In the genomic region with DNA sequence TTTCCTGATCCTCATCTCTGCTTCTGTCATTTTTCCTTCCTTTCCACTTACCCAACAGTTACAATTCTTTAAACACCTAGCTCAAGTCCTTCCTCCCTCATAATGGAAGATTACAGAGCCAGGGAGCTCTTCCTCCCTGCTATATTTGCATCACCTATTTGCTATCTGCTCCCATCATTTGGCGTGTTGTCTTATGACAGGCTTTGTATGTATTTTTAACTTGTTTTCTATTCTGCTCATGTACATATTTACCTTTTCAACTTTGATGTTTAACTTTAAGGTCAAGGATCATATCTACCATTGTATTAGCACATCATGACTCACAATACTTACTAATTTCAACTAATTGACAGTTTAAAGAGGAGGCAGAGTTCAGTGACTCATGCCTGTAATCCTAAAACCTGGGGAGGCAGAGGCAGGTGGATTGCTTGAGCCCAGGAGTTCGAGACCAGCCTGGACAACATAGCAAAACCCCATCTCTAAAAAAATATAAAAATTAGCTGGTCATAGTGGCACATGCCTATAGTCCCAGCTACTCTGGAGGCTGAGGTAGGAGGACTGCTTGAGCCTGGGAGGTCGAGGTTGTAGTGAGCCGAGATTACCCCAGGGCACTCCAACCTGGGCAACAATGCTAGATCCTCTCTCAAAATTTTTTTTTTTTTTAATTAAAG, we compare ENCODE assay signal across 24 cellular contexts.
DNase-seq lines count a peak whose midpoint lies in the region; ATAC-seq, FAIRE-seq and TF ChIP-seq lines count a peak whose summit lies in the region.
"Had no signal": no experiment of that assay in that cellular context is flagged by ENCODE, and none has a peak within 500 bp of the region (broad histone marks: within the 10 kb centered on the region; RNA-seq: fewer than 3 reads in every experiment).

No MANE protein-coding gene starts in this region.

- DNase-seq in HuH-7.5 (ENCODE audit: low spot score) (peak; percentile 24), RWPE2 (ENCODE audit: low spot score) (no peak), chondrocyte (ENCODE audit: low spot score) (no peak), Kasumi-1 (lab: John Stamatoyannopoulos, UW) (no peak), NCI-H345 (lab: John Stamatoyannopoulos, UW) (no peak)
- DNase-seq: activated CD4-positive, alpha-beta T cell treated with anti-CD3 and anti-CD28 coated beads for 36 hours; activated CD8-positive, alpha-beta memory T cell treated with anti-CD3 and anti-CD28 coated beads, Interleukin-2, amount 50 U/mL, for 4 hours; activated gamma-delta T cell treated with Interleukin-2 at 50 U/mL for 16 hours; amniotic stem cell; KBM-7; left ventricle myocardium inferior; NCI-H1436; NCI-H226; stimulated activated CD4-positive, alpha-beta T cell treated with anti-CD3 and anti-CD28 coated beads, Interleukin-2, amount 100 ng/mL, for 48 hours; substantia nigra had no signal

- no peak overlapping the region for H3K27ac Mint-ChIP-seq in chondrocyte (ENCODE audit: unreplicated experiment)
- H3K27ac Mint-ChIP-seq: activated CD4-positive, alpha-beta T cell treated with anti-CD3 and anti-CD28 coated beads for 36 hours; T-helper 2 cell treated with Interferon-gamma antibody and Interleukin-4, amounts not matched to agents 5 μg/mL and 100 μg/mL, for 36 hours had no signal

- no peaks in the 10 kb centered on the region for H3K9me3 ChIP-seq in RWPE2 (ENCODE audit: severe bottlenecking)
- H3K9me3 ChIP-seq: gastroesophageal sphincter, left ventricle myocardium inferior, SJSA1, vagina had no signal

- H3K27me3 Mint-ChIP-seq in chondrocyte (ENCODE audit: low read depth), result peaks cover 5% of the 10 kb centered on the region
- H3K27me3 Mint-ChIP-seq: activated CD4-positive, alpha-beta T cell treated with anti-CD3 and anti-CD28 coated beads for 36 hours; central memory CD8-positive, alpha-beta T cell had no signal

- H3K27me3 ChIP-seq in RWPE2 (ENCODE audit: insufficient read depth, poor library complexity, severe bottlenecking), result no peaks in the 10 kb centered on the region
- H3K27me3 ChIP-seq: gastroesophageal sphincter, SJSA1, vagina had no signal

- H3K36me3 Mint-ChIP-seq in chondrocyte (ENCODE audit: low read depth), result no peaks in the 10 kb centered on the region

- H3K9me3 Mint-ChIP-seq in chondrocyte (ENCODE audit: low read depth), result no peaks in the 10 kb centered on the region
- H3K9me3 Mint-ChIP-seq: central memory CD8-positive, alpha-beta T cell; T-helper 2 cell treated with Interferon-gamma antibody and Interleukin-4, amounts not matched to agents 5 μg/mL and 100 μg/mL, for 36 hours had no signal

- no peaks in the 10 kb centered on the region for H3K4me1 Mint-ChIP-seq in chondrocyte (ENCODE audit: low read depth)
- H3K4me1 Mint-ChIP-seq: central memory CD8-positive, alpha-beta T cell had no signal

- no peaks in the 10 kb centered on the region for H3K4me1 ChIP-seq in RWPE2 (ENCODE audit: insufficient read depth, poor library complexity, severe bottlenecking)
- H3K4me1 ChIP-seq: gastroesophageal sphincter, left ventricle myocardium inferior, SJSA1, vagina had no signal

- peak; percentile 68 for FAIRE-seq in islet of Langerhans (lab: Jason Lieb, UNC)
- FAIRE-seq: endometrium had no signal

- ATAC-seq in RWPE2 (ENCODE audit: low read depth) (peak; percentile 64), HG02642 (IDR thresholded peaks at IDR 0.05; ENCODE audit: poor library complexity, unreplicated experiment) (no peak)
- ATAC-seq: activated CD4-positive, alpha-beta T cell treated with anti-CD3 and anti-CD28 coated beads for 36 hours; gastroesophageal sphincter had no signal

- H3K4me3 ChIP-seq in RWPE2 (ENCODE audit: severe bottlenecking), result no peak overlapping the region
- H3K4me3 ChIP-seq: gastroesophageal sphincter, left ventricle myocardium inferior, SJSA1, vagina had no signal

- H3K4me3 Mint-ChIP-seq in chondrocyte (ENCODE audit: unreplicated experiment), result no peak overlapping the region
- H3K4me3 Mint-ChIP-seq: activated CD4-positive, alpha-beta T cell treated with anti-CD3 and anti-CD28 coated beads for 36 hours; central memory CD8-positive, alpha-beta T cell; T-helper 2 cell treated with Interferon-gamma antibody and Interleukin-4, amounts not matched to agents 5 μg/mL and 100 μg/mL, for 36 hours had no signal

- peak overlapping the region; percentile 27; the same call in 1 of the 2 replicates for H3K27ac ChIP-seq in C4-2B
- H3K27ac ChIP-seq in RWPE2 (ENCODE audit: poor library complexity, severe bottlenecking), result no peak overlapping the region
- H3K27ac ChIP-seq: gastroesophageal sphincter, left ventricle myocardium inferior, SJSA1, vagina had no signal

- TF ChIP-seq CTCF in C4-2B (conservative IDR thresholded peaks at IDR 0.05) (no peak), RWPE2 (IDR thresholded peaks at IDR 0.05; ENCODE audit: poor library complexity, severe bottlenecking) (no peak), chondrocyte (IDR thresholded peaks at IDR 0.05) (no peak)

- H3K36me3 ChIP-seq in RWPE2 (ENCODE audit: low read depth), result no peaks in the 10 kb centered on the region
- H3K36me3 ChIP-seq: gastroesophageal sphincter, left ventricle myocardium inferior, SJSA1, vagina had no signal
